In genomic region chr9:123368023-123368422, GRCh38 we compare ENCODE assay signal across 27 cellular contexts. TPM values are rescaled to one million over a fixed set of nuclear protein-coding genes. Genes with fewer than 3 reads are reported as not detected.
DNase-seq lines count a peak whose midpoint lies in the region; ATAC-seq, FAIRE-seq and TF ChIP-seq lines count a peak whose summit lies in the region.
"Had no signal": no experiment of that assay in that cellular context is flagged by ENCODE, and none has a peak within 500 bp of the region (broad histone marks: within the 10 kb centered on the region; RNA-seq: fewer than 3 reads in every experiment).

No MANE protein-coding gene starts in this region.

- H2BK15ac ChIP-seq in mesenchymal stem cell (ENCODE audit: low read depth, poor library complexity, severe bottlenecking): no peak overlapping the region

- FAIRE-seq in urothelium cell line (lab: Jason Lieb, UNC): no peak
- FAIRE-seq: frontal cortex, GM12891 had no signal

- no peaks in the 10 kb centered on the region for H3K79me1 ChIP-seq in mesenchymal stem cell (replicated peaks; ENCODE audit: low read length, poor library complexity, severe bottlenecking)

- no peaks in the 10 kb centered on the region for H3K36me3 ChIP-seq in left ventricle myocardium inferior
- H3K36me3 ChIP-seq in mesenchymal stem cell (ENCODE audit: control insufficient read depth in 1 of 2, insufficient read depth in 2 of 2, low read depth in 1 of 2, low read length in 2 of 2): no peaks in the 10 kb centered on the region
- H3K36me3 ChIP-seq: BLaER1 treated with 17β-estradiol and CSF1 and Interleukin-3, amounts not matched to agents 10 nM and 100 nM; breast epithelium; esophagus squamous epithelium; uterus had no signal

- H3K4me2 ChIP-seq in mesenchymal stem cell (ENCODE audit: low read length, poor library complexity, severe bottlenecking): no peak overlapping the region
- H3K4me2 ChIP-seq: BLaER1 treated with 17β-estradiol and CSF1 and Interleukin-3, amounts not matched to agents 10 nM and 100 nM; hepatocyte had no signal

- H2BK120ac ChIP-seq in mesenchymal stem cell (ENCODE audit: low read depth, low read length): no peak overlapping the region

- intact Hi-C loops in left ventricle myocardium superior (cut with micrococcal nuclease): no loop called here
- intact Hi-C loops in left ventricle myocardium inferior (cut with micrococcal nuclease): no loop called here

- no peak overlapping the region for H3K4ac ChIP-seq in mesenchymal stem cell (ENCODE audit: low read depth in 1 of 2, low read length in 2 of 2)

- no peak overlapping the region for H4K8ac ChIP-seq in mesenchymal stem cell (ENCODE audit: low read length)

- H2AK5ac ChIP-seq in mesenchymal stem cell (ENCODE audit: low read length, severe bottlenecking): peak overlapping the region; percentile 31

- WGBS in mesenchymal stem cell: 89% methylated on average over 10 of the region's 10 CpGs

- no peak overlapping the region for H4K91ac ChIP-seq in mesenchymal stem cell (ENCODE audit: low read length)

- H3K23ac ChIP-seq in mesenchymal stem cell (ENCODE audit: low read length in 2 of 2): no peak overlapping the region

- H3K27me3 ChIP-seq in left ventricle myocardium inferior (ENCODE audit: low read depth) (peaks cover 83% of the 10 kb centered on the region), mesenchymal stem cell (ENCODE audit: control insufficient read depth in 1 of 2, insufficient read depth in 1 of 2, low read length in 2 of 2) (peaks cover 23 to 56% of the 10 kb centered on the region in 2 experiments)
- H3K27me3 ChIP-seq: uterus had no signal

- ATAC-seq in left ventricle myocardium superior: peak; percentile 54
- no peak for ATAC-seq in GM21619 (IDR thresholded peaks at IDR 0.05; ENCODE audit: unreplicated experiment)
- ATAC-seq: activated CD4-positive, alpha-beta T cell treated with anti-CD3 and anti-CD28 coated beads for 36 hours had no signal

- H3K9ac ChIP-seq in mesenchymal stem cell (ENCODE audit: low read length): no peak overlapping the region
- H3K9ac ChIP-seq: BLaER1 treated with 17β-estradiol and CSF1 and Interleukin-3, amounts not matched to agents 10 nM and 100 nM had no signal

- no peak overlapping the region for H3K18ac ChIP-seq in mesenchymal stem cell (ENCODE audit: low read depth in 1 of 2, low read length in 2 of 2)

- H2BK5ac ChIP-seq in mesenchymal stem cell (ENCODE audit: low read depth, low read length, poor library complexity, severe bottlenecking): no peak overlapping the region

- H3K9me3 ChIP-seq in left ventricle myocardium inferior (replicated peaks) (no peaks in the 10 kb centered on the region), mesenchymal stem cell (ENCODE audit: control insufficient read depth, low read length) (no peaks in the 10 kb centered on the region)
- H3K9me3 ChIP-seq: BLaER1 treated with 17β-estradiol and CSF1 and Interleukin-3, amounts not matched to agents 10 nM and 100 nM; breast epithelium; esophagus squamous epithelium; uterus had no signal

- H3K4me1 ChIP-seq in left ventricle myocardium inferior: peaks cover 8% of the 10 kb centered on the region
- peaks cover 45% of the 10 kb centered on the region for H3K4me1 ChIP-seq in mesenchymal stem cell (ENCODE audit: control insufficient read depth, insufficient read depth, low read depth, low read length)
- H3K4me1 ChIP-seq: breast epithelium had no signal

- no peak overlapping the region for H3K14ac ChIP-seq in mesenchymal stem cell (ENCODE audit: low read length in 2 of 2)

- no peak overlapping the region for H3K4me3 ChIP-seq in left ventricle myocardium inferior
- no peak overlapping the region for H3K4me3 ChIP-seq in mesenchymal stem cell (ENCODE audit: insufficient read depth in 1 of 2, low read depth in 1 of 2, low read length in 2 of 2)
- H3K4me3 ChIP-seq: BLaER1 treated with 17β-estradiol and CSF1 and Interleukin-3, amounts not matched to agents 10 nM and 100 nM; breast epithelium; coronary artery; esophagus squamous epithelium; hepatocyte; lung; SK-N-MC; uterus had no signal

- H2BK12ac ChIP-seq in mesenchymal stem cell (ENCODE audit: low read length in 2 of 2): no peak overlapping the region

- DNase-seq in left ventricle myocardium superior: no peak
- DNase-seq in left ventricle myocardium inferior: no peak
- DNase-seq in mesenchymal stem cell: no peak
- peak; percentile 79 for DNase-seq in urothelium cell line (ENCODE audit: low spot score)
- DNase-seq in AG08396 (ENCODE audit: low spot score): no peak
- DNase-seq in DMS153 treated with DMSO at 0.1 percent for 48 hours (lab: John Stamatoyannopoulos, UW; ENCODE audit: unreplicated experiment): no peak
- DNase-seq: activated CD4-positive, alpha-beta T cell treated with anti-CD3 and anti-CD28 coated beads for 36 hours; activated T-cell treated with anti-CD3 and anti-CD28 coated beads, Interleukin-2, amount 50 U/mL, for 24 hours; esophagus squamous epithelium; Kasumi-1; NCI-H1092; NCI-H187; RPMI8226; stimulated activated CD4-positive, alpha-beta T cell treated with anti-CD3 and anti-CD28 coated beads, Interleukin-1b, Interleukin-23, amount 100 ng/mL, for 48 hours; T-helper 2 cell; uterus had no signal

- TF ChIP-seq CTCF in left ventricle myocardium inferior (IDR thresholded peaks at IDR 0.05; ENCODE audit: borderline replicate concordance): no peak

- H2AFZ ChIP-seq in mesenchymal stem cell (ENCODE audit: low read depth, low read length): no peak overlapping the region
- H2AFZ ChIP-seq: hepatocyte had no signal

- H3K27ac ChIP-seq in left ventricle myocardium inferior (replicated peaks) (no peak overlapping the region), cingulate gyrus (ENCODE audit: low read depth, low read length) (peak overlapping the region; percentile 93), mesenchymal stem cell (ENCODE audit: low read length, poor library complexity, severe bottlenecking) (no peak overlapping the region)
- H3K27ac ChIP-seq: BLaER1 treated with 17β-estradiol and CSF1 and Interleukin-3, amounts not matched to agents 10 nM and 100 nM; breast epithelium; coronary artery; esophagus squamous epithelium; hepatocyte; SK-N-MC; uterus had no signal

RNA-seq across cellular contexts. Expression of gene CRB2, which starts 12.0 kb away (rescaled TPM):
- total RNA-seq in left ventricle myocardium superior: 0.79 TPM
- not detected for total RNA-seq in left ventricle myocardium inferior
- 0.11 TPM for polyA plus RNA-seq in mesenchymal stem cell (2013, experiment 1 of 2)
- 0.10 TPM for polyA plus RNA-seq in mesenchymal stem cell (2013, experiment 2 of 2)
- total RNA-seq: activated CD4-positive, alpha-beta T cell treated with anti-CD3 and anti-CD28 coated beads for 36 hours; activated CD8-positive, alpha-beta memory T cell treated with anti-CD3 and anti-CD28 coated beads for 36 hours; esophagus squamous epithelium had no signal
